Comparison of ENCODE assay signal across 9 cellular contexts in the genomic region with DNA sequence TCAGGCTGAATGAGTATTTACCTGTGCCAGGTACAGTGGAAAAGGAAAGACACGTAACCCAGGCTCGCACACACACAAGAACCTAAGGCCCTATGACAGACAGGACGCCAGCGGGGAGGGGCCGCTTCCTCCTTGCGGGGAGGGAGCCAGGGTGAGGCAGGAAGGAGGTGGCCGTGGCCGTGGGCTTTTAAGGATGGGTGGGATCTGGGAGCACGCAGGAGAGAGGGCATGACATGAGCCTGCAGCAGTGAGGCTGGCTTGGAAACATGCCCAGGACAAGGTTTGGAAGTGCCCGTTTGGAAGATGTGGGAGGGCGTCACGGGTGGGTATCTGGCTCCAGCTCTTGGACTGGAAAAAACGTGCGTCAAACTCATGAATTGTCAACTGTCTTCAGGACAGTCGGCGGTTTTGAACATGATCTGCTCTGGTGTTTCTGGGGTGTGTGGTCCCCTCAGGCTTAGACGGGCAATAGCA. TPM values are rescaled to one million over a fixed set of nuclear protein-coding genes. Genes with fewer than 3 reads are reported as not detected.
DNase-seq lines count a peak whose midpoint lies in the region; ATAC-seq and TF ChIP-seq lines count a peak whose summit lies in the region.
"Had no signal": no experiment of that assay in that cellular context is flagged by ENCODE, and none has a peak within 500 bp of the region (broad histone marks: within the 10 kb centered on the region; RNA-seq: fewer than 3 reads in every experiment).

No MANE protein-coding gene starts in this region.

- H3K27ac ChIP-seq in adrenal gland (peak overlapping the region in 3 of 5 donors; percentile 69 to 92 (median 85)), muscle layer of duodenum (ENCODE audit: low read length) (peak overlapping the region; percentile 31), upper lobe of left lung (peak overlapping the region; percentile 72 to 85 (median 82)), smooth muscle cell (ENCODE audit: low read depth) (no peak overlapping the region), brain microvascular endothelial cell (no peak overlapping the region)
- H3K27ac ChIP-seq: cardiac muscle cell, HL-60 had no signal

- no peak overlapping the region for H2AFZ ChIP-seq in smooth muscle cell (ENCODE audit: low read depth)

- H3K4me3 ChIP-seq in adrenal gland (no peak overlapping the region), muscle layer of duodenum (ENCODE audit: low read depth in 1 of 2, low read length in 2 of 2) (no peak overlapping the region), upper lobe of left lung (peak overlapping the region in 2 of 4 donors; percentile 17 to 21), smooth muscle cell (no peak overlapping the region), brain microvascular endothelial cell (ENCODE audit: low read depth, low read length) (no peak overlapping the region)
- H3K4me3 ChIP-seq: cardiac muscle cell had no signal

- H3K36me3 Mint-ChIP-seq in T-helper 1 cell treated with Interleukin-12 subunit alpha and Interleukin-12 subunit beta and Interleukin-4 antibody, amounts not matched to agents 30 μg/mL and 1 μg/mL, for 36 hours (ENCODE audit: low read depth), result peaks cover 6% of the 10 kb centered on the region

- no peaks in the 10 kb centered on the region for H3K27me3 Mint-ChIP-seq in T-helper 1 cell treated with Interleukin-12 subunit alpha and Interleukin-12 subunit beta and Interleukin-4 antibody, amounts not matched to agents 30 μg/mL and 1 μg/mL, for 36 hours (ENCODE audit: low read depth)

- peaks cover 30% of the 10 kb centered on the region for H3F3A ChIP-seq in smooth muscle cell (ENCODE audit: low read depth)

- in situ Hi-C loops in brain microvascular endothelial cell (cut with HindIII; ENCODE audit: low pct_ligation_motif_present, low sequenced_read_pairs), result no loop called here

- H3K9me3 ChIP-seq in adrenal gland (replicated peaks in 1 of 3), result no peaks in the 10 kb centered on the region
- H3K9me3 ChIP-seq in muscle layer of duodenum (ENCODE audit: control insufficient read depth in 1 of 2, low read length in 2 of 2), result no peaks in the 10 kb centered on the region
- H3K9me3 ChIP-seq in upper lobe of left lung, result no peaks in the 10 kb centered on the region
- no peaks in the 10 kb centered on the region for H3K9me3 ChIP-seq in smooth muscle cell (replicated peaks; ENCODE audit: low read depth)

- peaks cover 88% of the 10 kb centered on the region for H3K79me2 ChIP-seq in smooth muscle cell (ENCODE audit: low read depth)

- H3K27ac Mint-ChIP-seq in T-helper 1 cell treated with Interleukin-12 subunit alpha and Interleukin-12 subunit beta and Interleukin-4 antibody, amounts not matched to agents 30 μg/mL and 1 μg/mL, for 36 hours, result peak overlapping the region; percentile 89

- no peak overlapping the region for H3K9ac ChIP-seq in smooth muscle cell (ENCODE audit: low read depth)

- H3K4me1 Mint-ChIP-seq in T-helper 1 cell treated with Interleukin-12 subunit alpha and Interleukin-12 subunit beta and Interleukin-4 antibody, amounts not matched to agents 30 μg/mL and 1 μg/mL, for 36 hours (ENCODE audit: low read depth), result peaks cover 50% of the 10 kb centered on the region

- H3K4me2 ChIP-seq in smooth muscle cell, result no peak overlapping the region

- H3K27me3 ChIP-seq in adrenal gland (no peaks in the 10 kb centered on the region), muscle layer of duodenum (ENCODE audit: low read depth, low read length) (no peaks in the 10 kb centered on the region), upper lobe of left lung (no peaks in the 10 kb centered on the region), smooth muscle cell (ENCODE audit: low read depth) (no peaks in the 10 kb centered on the region), brain microvascular endothelial cell (replicated peaks) (no peaks in the 10 kb centered on the region)
- H3K27me3 ChIP-seq: cardiac muscle cell had no signal

- peak in 1 of 2 donors; percentile 41 for ATAC-seq in upper lobe of left lung (ENCODE audit: low FRiP score in 2 of 2)
- ATAC-seq in HG02759 (IDR thresholded peaks at IDR 0.05; ENCODE audit: unreplicated experiment), result no peak

- no peaks in the 10 kb centered on the region for H3K9me3 Mint-ChIP-seq in T-helper 1 cell treated with Interleukin-12 subunit alpha and Interleukin-12 subunit beta and Interleukin-4 antibody, amounts not matched to agents 30 μg/mL and 1 μg/mL, for 36 hours

- peaks cover 96% of the 10 kb centered on the region for H4K20me1 ChIP-seq in smooth muscle cell (ENCODE audit: low read depth)

- intact Hi-C loops in adrenal gland (cut with DNase I), result no loop called here

- TF ChIP-seq CTCF in adrenal gland (IDR thresholded peaks at IDR 0.05) (no peak), upper lobe of left lung (IDR thresholded peaks at IDR 0.05) (no peak), smooth muscle cell (IDR thresholded peaks at IDR 0.05; ENCODE audit: borderline replicate concordance, insufficient read depth, poor library complexity, severe bottlenecking) (no peak), brain microvascular endothelial cell (IDR thresholded peaks at IDR 0.05; ENCODE audit: low read depth, low read length, missing control alignments) (no peak)

- DNase-seq in adrenal gland, result peak in 5 of 7 donors; percentile 36 to 65 (median 47)
- DNase-seq in upper lobe of left lung, result peak; percentile 58 to 61
- no peak for DNase-seq in smooth muscle cell (lab: John Stamatoyannopoulos, UW; ENCODE audit: unreplicated experiment)
- DNase-seq in brain microvascular endothelial cell, result no peak

- H3K4me1 ChIP-seq in adrenal gland (replicated peaks in 1 of 2), result peaks cover 51 to 69% of the 10 kb centered on the region in 2 donors
- H3K4me1 ChIP-seq in muscle layer of duodenum (ENCODE audit: control insufficient read depth in 1 of 2, insufficient read depth in 2 of 2, low read length in 2 of 2), result peaks cover 24 to 42% of the 10 kb centered on the region in 2 donors
- peaks cover 47 to 55% (median 52%) of the 10 kb centered on the region in 4 donors for H3K4me1 ChIP-seq in upper lobe of left lung
- H3K4me1 ChIP-seq in smooth muscle cell (ENCODE audit: low read depth), result peaks cover 23% of the 10 kb centered on the region

- TF ChIP-seq POLR2A in adrenal gland (IDR thresholded peaks at IDR 0.05) (no peak), upper lobe of left lung (IDR thresholded peaks at IDR 0.05) (no peak)

- peaks cover 0 to 15% of the 10 kb centered on the region in 2 donors for H3K36me3 ChIP-seq in adrenal gland (replicated peaks in 1 of 2)
- H3K36me3 ChIP-seq in muscle layer of duodenum (ENCODE audit: control insufficient read depth in 1 of 2, insufficient read depth in 2 of 2, low read length in 2 of 2), result peaks cover 8 to 9% of the 10 kb centered on the region in 2 donors
- H3K36me3 ChIP-seq in upper lobe of left lung, result peaks cover 0 to 17% (median 9%) of the 10 kb centered on the region in 4 donors
- H3K36me3 ChIP-seq in smooth muscle cell (ENCODE audit: low read depth), result no peaks in the 10 kb centered on the region
- H3K36me3 ChIP-seq in brain microvascular endothelial cell (replicated peaks), result peaks cover 15% of the 10 kb centered on the region
- H3K36me3 ChIP-seq: cardiac muscle cell had no signal

- peak overlapping the region; percentile 81 for H3K4me3 Mint-ChIP-seq in T-helper 1 cell treated with Interleukin-12 subunit alpha and Interleukin-12 subunit beta and Interleukin-4 antibody, amounts not matched to agents 30 μg/mL and 1 μg/mL, for 36 hours

- TF ChIP-seq EP300 in upper lobe of left lung (IDR thresholded peaks at IDR 0.05), result no peak

- WGBS in adrenal gland, 4 donors, result 39 to 61% (median 48%) methylated on average over 11 to 17 of the region's 17 CpGs
- 19 to 27% methylated on average over 17 of the region's 17 CpGs for WGBS in upper lobe of left lung, 2 donors
- 78% methylated on average over 17 of the region's 17 CpGs for WGBS in smooth muscle cell (ENCODE audit: low lambda C conversion rate)

RNA-seq across cellular contexts. Expression of a gene that starts 20.1 kb away (rescaled TPM):
- total RNA-seq in adrenal gland, result 100 to 1,000 TPM in 1 of 8 donors, 10 to 100 TPM in 7; 69.9 to 112 (median 87.4) TPM
- 100 to 1,000 TPM in 1 of 3 donors, 10 to 100 TPM in 2; 20.9 to 104 (median 96.4) TPM for polyA plus RNA-seq in adrenal gland
- 10 to 100 TPM; 27.4 to 60.1 (median 53.8) TPM for total RNA-seq in upper lobe of left lung
- 50.1 and 52.9 TPM in 2 replicates for total RNA-seq in smooth muscle cell
- polyA plus RNA-seq in smooth muscle cell, result 120 and 132 TPM in 2 replicates

RNA-seq across cellular contexts. Expression of a gene that starts 22.1 kb away (rescaled TPM):
- total RNA-seq in adrenal gland, result 10 to 100 TPM in 2 of 8 donors, 1 to 10 TPM in 6; 3.4 to 14.6 (median 8.7) TPM
- polyA plus RNA-seq in adrenal gland, result 1 to 10 TPM; 4.0 to 8.2 (median 7.3) TPM
- total RNA-seq in upper lobe of left lung, result 10 to 100 TPM in 3 of 6 donors, 1 to 10 TPM in 3; 3.3 to 16.8 (median 10.1) TPM
- 3.8 and 14.7 TPM in 2 replicates for total RNA-seq in smooth muscle cell
- polyA plus RNA-seq in smooth muscle cell, result 11.4 and 14.8 TPM in 2 replicates

RNA-seq across cellular contexts. Expression of a gene that starts 36.9 kb away (rescaled TPM):
- total RNA-seq in adrenal gland, result 10 to 100 TPM in 6 of 8 donors, 1 to 10 TPM in 2; 8.6 to 37.5 (median 16.1) TPM
- 10 to 100 TPM in 2 of 3 donors, 1 to 10 TPM in 1; 7.0 to 52.3 (median 38.5) TPM for polyA plus RNA-seq in adrenal gland
- 10 to 100 TPM in 4 of 6 donors, 1 to 10 TPM in 2; 7.7 to 37.1 (median 15.6) TPM for total RNA-seq in upper lobe of left lung
- total RNA-seq in smooth muscle cell, result 2.4 and 3.9 TPM in 2 replicates
- polyA plus RNA-seq in smooth muscle cell, result 10.9 and 14.6 TPM in 2 replicates

RNA-seq across cellular contexts. Expression of a gene that starts 41.7 kb away (rescaled TPM):
- 100 to 1,000 TPM in 1 of 8 donors, 10 to 100 TPM in 6, 1 to 10 TPM in 1; 8.5 to 106 (median 36.5) TPM for total RNA-seq in adrenal gland
- 10 to 100 TPM in 2 of 3 donors, 1 to 10 TPM in 1; 6.7 to 63.1 (median 39.8) TPM for polyA plus RNA-seq in adrenal gland
- 10 to 100 TPM; 11.2 to 39.8 (median 14.7) TPM for total RNA-seq in upper lobe of left lung
- 10.7 and 13.0 TPM in 2 replicates for total RNA-seq in smooth muscle cell
- polyA plus RNA-seq in smooth muscle cell, result 8.3 and 26.5 TPM in 2 replicates

Comparison
In these comparisons a context has a peak if more than half of its experiments do, and no peak if none do; other contexts are left out.
1. DNase-seq: peak in adrenal gland (5 of 7) and upper lobe of left lung (2 of 2); none in smooth muscle cell (single experiment) and brain microvascular endothelial cell (single experiment).
2. H3K27ac ChIP-seq: peak in adrenal gland (3 of 5), muscle layer of duodenum (single experiment) and upper lobe of left lung (4 of 4); none in smooth muscle cell (single experiment) and brain microvascular endothelial cell (single experiment).